8 cellular contexts compared by ENCODE assay signal in the genomic region with DNA sequence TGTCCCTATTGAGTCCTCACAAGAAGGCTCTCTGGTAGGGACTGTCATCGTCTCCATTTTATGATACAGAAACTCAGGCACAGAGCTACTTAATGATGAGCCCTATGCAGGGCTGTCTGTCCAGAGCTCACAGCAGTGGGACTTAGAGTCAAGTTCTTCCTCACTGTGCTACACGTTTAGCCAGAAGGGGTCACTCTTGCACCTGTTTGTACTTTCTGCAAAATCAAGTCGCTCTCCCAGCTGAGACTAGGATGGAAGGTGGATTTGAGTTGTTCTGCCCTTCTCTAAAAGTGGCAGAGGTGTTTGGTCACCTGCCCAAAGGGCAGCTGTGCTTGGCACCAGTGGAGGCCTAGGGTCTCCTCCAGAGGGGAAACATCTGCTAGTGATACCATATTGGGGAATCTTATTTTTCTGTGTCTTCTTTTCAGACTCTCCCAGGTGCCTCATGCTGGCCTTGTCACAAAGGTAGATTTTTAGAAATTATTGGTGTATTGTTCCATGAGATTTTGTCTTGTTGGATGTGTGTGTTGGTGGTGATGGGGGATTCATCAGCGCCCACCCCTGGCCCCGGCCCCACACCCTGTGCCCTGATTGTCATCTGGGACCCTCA.
DNase-seq lines count a peak whose midpoint lies in the region; ATAC-seq and TF ChIP-seq lines count a peak whose summit lies in the region.

No MANE protein-coding gene starts in this region.

- no peak overlapping the region for H2BK12ac ChIP-seq in mesenchymal stem cell (ENCODE audit: low read length in 2 of 2)

- H3K9me3 Mint-ChIP-seq in CD14-positive monocyte, result no peaks in the 10 kb centered on the region
- no peaks in the 10 kb centered on the region for H3K9me3 Mint-ChIP-seq in effector memory CD8-positive, alpha-beta T cell

- H4K91ac ChIP-seq in mesenchymal stem cell (ENCODE audit: low read length), result no peak overlapping the region

- no peak overlapping the region for H2AFZ ChIP-seq in mesenchymal stem cell (ENCODE audit: low read depth, low read length)

- intact Hi-C loops in CD14-positive monocyte (cut with micrococcal nuclease) (loop anchor here (2.0 to 5.0 kb wide), 2 partner anchors 156 to 158 kb away; no protein-coding TSS in a partner anchor), stomach (cut with DNase I; ENCODE audit: low total_unique reads) (loop anchor here (5.0 kb wide), 1 partner anchor 158 kb away; no protein-coding TSS in a partner anchor)

- H3K4me3 Mint-ChIP-seq in CD14-positive monocyte, result no peak overlapping the region
- no peak overlapping the region for H3K4me3 Mint-ChIP-seq in effector memory CD8-positive, alpha-beta T cell

- H3K27ac ChIP-seq in mesenchymal stem cell (ENCODE audit: low read length, poor library complexity, severe bottlenecking) (no peak overlapping the region), stomach (no peak overlapping the region)

- H3K18ac ChIP-seq in mesenchymal stem cell (ENCODE audit: low read depth in 1 of 2, low read length in 2 of 2), result no peak overlapping the region

- no peak overlapping the region for H2AK5ac ChIP-seq in mesenchymal stem cell (ENCODE audit: low read length, severe bottlenecking)

- TF ChIP-seq CTCF in CD14-positive monocyte (IDR thresholded peaks at IDR 0.05), result peak; percentile 58
- peak in 5 of 7 experiments; percentile 42 to 65 (median 48) for TF ChIP-seq CTCF in stomach (IDR thresholded peaks at IDR 0.05)

- H3K23ac ChIP-seq in mesenchymal stem cell (ENCODE audit: low read length in 2 of 2), result no peak overlapping the region

- no peaks in the 10 kb centered on the region for H3K79me1 ChIP-seq in mesenchymal stem cell (replicated peaks; ENCODE audit: low read length, poor library complexity, severe bottlenecking)

- peaks cover 72 to 83% of the 10 kb centered on the region in 2 donors for H3K36me3 Mint-ChIP-seq in CD14-positive monocyte
- no peaks in the 10 kb centered on the region for H3K36me3 Mint-ChIP-seq in effector memory CD8-positive, alpha-beta T cell (ENCODE audit: insufficient read depth)

- H3K9ac ChIP-seq in mesenchymal stem cell (ENCODE audit: low read length), result no peak overlapping the region

- peak; percentile 33 for ATAC-seq in GM21529 (IDR thresholded peaks at IDR 0.05; ENCODE audit: unreplicated experiment)
- peak; percentile 54 for ATAC-seq in effector memory CD8-positive, alpha-beta T cell (replicated peaks)
- ATAC-seq in GM19467 (IDR thresholded peaks at IDR 0.05; ENCODE audit: unreplicated experiment), result no peak

- H3K9me3 ChIP-seq in mesenchymal stem cell (ENCODE audit: control insufficient read depth, low read length), result no peaks in the 10 kb centered on the region
- no peaks in the 10 kb centered on the region for H3K9me3 ChIP-seq in stomach

- no peak overlapping the region for H3K4me2 ChIP-seq in mesenchymal stem cell (ENCODE audit: low read length, poor library complexity, severe bottlenecking)

- no peak for DNase-seq in CD14-positive monocyte (ENCODE audit: low spot score)
- DNase-seq in NCI-H446 (lab: John Stamatoyannopoulos, UW), result peak; percentile 6 to 54
- peak; percentile 41 for DNase-seq in activated CD4-positive, CD25-positive, alpha-beta regulatory T cell treated with anti-CD3 and anti-CD28 coated beads, Interleukin-2, amount 50 U/mL, for 72 hours
- peak; percentile 37 to 54 (median 46) for DNase-seq in effector memory CD8-positive, alpha-beta T cell
- DNase-seq in mesenchymal stem cell, result peak; percentile 78
- DNase-seq in stomach, result peak; percentile 61

- TF ChIP-seq EP300 in stomach (IDR thresholded peaks at IDR 0.05), result no peak

- H2BK120ac ChIP-seq in mesenchymal stem cell (ENCODE audit: low read depth, low read length), result no peak overlapping the region

- H3K14ac ChIP-seq in mesenchymal stem cell (ENCODE audit: low read length in 2 of 2), result no peak overlapping the region

- WGBS in mesenchymal stem cell, result 43% methylated on average over 5 of the region's 5 CpGs
- WGBS in stomach, 5 donors, result 34 to 53% (median 51%) methylated on average over 5 of the region's 5 CpGs

- peaks cover 9% of the 10 kb centered on the region for H3K4me1 ChIP-seq in mesenchymal stem cell (ENCODE audit: control insufficient read depth, insufficient read depth, low read depth, low read length)
- peaks cover 0 to 6% (median 1%) of the 10 kb centered on the region in 4 donors for H3K4me1 ChIP-seq in stomach

- H3K4ac ChIP-seq in mesenchymal stem cell (ENCODE audit: low read depth in 1 of 2, low read length in 2 of 2), result no peak overlapping the region

- no peak overlapping the region for H3K4me3 ChIP-seq in mesenchymal stem cell (ENCODE audit: insufficient read depth in 1 of 2, low read depth in 1 of 2, low read length in 2 of 2)
- no peak overlapping the region for H3K4me3 ChIP-seq in stomach

- no peak overlapping the region for H2BK15ac ChIP-seq in mesenchymal stem cell (ENCODE audit: low read depth, poor library complexity, severe bottlenecking)

- H3K36me3 ChIP-seq in mesenchymal stem cell (ENCODE audit: control insufficient read depth in 1 of 2, insufficient read depth in 2 of 2, low read depth in 1 of 2, low read length in 2 of 2) (peaks cover 0 to 34% of the 10 kb centered on the region in 2 experiments), stomach (peaks cover 16 to 75% (median 71%) of the 10 kb centered on the region in 4 donors)

- no peak overlapping the region for H2BK5ac ChIP-seq in mesenchymal stem cell (ENCODE audit: low read depth, low read length, poor library complexity, severe bottlenecking)

- peak overlapping the region in 1 of 7 donors; percentile 57 for H3K27ac Mint-ChIP-seq in CD14-positive monocyte
- no peak overlapping the region for H3K27ac Mint-ChIP-seq in effector memory CD8-positive, alpha-beta T cell

- H3K4me1 Mint-ChIP-seq in CD14-positive monocyte, result no peaks in the 10 kb centered on the region
- no peaks in the 10 kb centered on the region for H3K4me1 Mint-ChIP-seq in effector memory CD8-positive, alpha-beta T cell (ENCODE audit: low read depth in 2 of 2)

- H3K27me3 Mint-ChIP-seq in CD14-positive monocyte (ENCODE audit: low read depth in 3 of 3), result no peaks in the 10 kb centered on the region
- H3K27me3 Mint-ChIP-seq in effector memory CD8-positive, alpha-beta T cell, result no peaks in the 10 kb centered on the region

- no peak for TF ChIP-seq POLR2A in stomach (IDR thresholded peaks at IDR 0.05)

- H4K8ac ChIP-seq in mesenchymal stem cell (ENCODE audit: low read length), result no peak overlapping the region

- H3K27me3 ChIP-seq in mesenchymal stem cell (ENCODE audit: control insufficient read depth in 1 of 2, insufficient read depth in 1 of 2, low read length in 2 of 2) (no peaks in the 10 kb centered on the region), stomach (no peaks in the 10 kb centered on the region)
